In genomic region chr2:231615058-231615671, GRCh38 we compare ENCODE assay signal across 8 cellular contexts.
A peak's percentile ranks its signal among the peaks of the same experiment; 100 is the strongest.
DNase-seq lines count a peak whose midpoint lies in the region; ATAC-seq and TF ChIP-seq lines count a peak whose summit lies in the region.

No MANE protein-coding gene starts in this region.

- no peak for TF ChIP-seq CTCF in GM12875 (IDR thresholded peaks at IDR 0.05; ENCODE audit: borderline replicate concordance, insufficient read depth, low read depth, low read length)

- H3K4me3 ChIP-seq in GM12875 (ENCODE audit: low read depth, low read length) (peak overlapping the region; percentile 72), skeletal muscle cell (ENCODE audit: low read depth, low read length) (peak overlapping the region; percentile 47)

- intact Hi-C loops in head of caudate nucleus (cut with DNase I), result loop anchor here (2.0 to 10.0 kb wide), 2 partner anchors 96 to 170 kb away; partner anchors contain the start of genes COPS7B and PDE6D

- ATAC-seq in HG03095 (IDR thresholded peaks at IDR 0.05; ENCODE audit: unreplicated experiment), result no peak

- DNase-seq in activated CD4-positive, alpha-beta T cell treated with anti-CD3 and anti-CD28 coated beads, Interleukin-2, amount 50 U/mL, for 48 hours, result peak; percentile 15 to 35
- DNase-seq in head of caudate nucleus (peak in 36 of 42 donors; percentile 21 to 73 (median 48)), skeletal muscle cell (ENCODE audit: low read depth) (no peak), HuH-7.5 (ENCODE audit: low spot score) (no peak), NCI-H146 treated with DMSO at 0.1 percent for 48 hours (lab: John Stamatoyannopoulos, UW; ENCODE audit: unreplicated experiment) (no peak), NCI-H82 (lab: John Stamatoyannopoulos, UW) (no peak)

Comparison
In these comparisons a context has a peak if more than half of its experiments do, and no peak if none do; other contexts are left out.
1. DNase-seq: peak in activated CD4-positive, alpha-beta T cell treated with anti-CD3 and anti-CD28 coated beads, Interleukin-2, amount 50 U/mL, for 48 hours (2 of 2) and head of caudate nucleus (36 of 42); none in skeletal muscle cell (single experiment), HuH-7.5 (single experiment), NCI-H146 treated with DMSO at 0.1 percent for 48 hours (single experiment) and NCI-H82 (single experiment).